ENCODE assay signal across 8 cellular contexts in genomic region chr2:241701405-241702154, GRCh38. TPM values are rescaled to one million over a fixed set of nuclear protein-coding genes. Genes with fewer than 3 reads are reported as not detected.
DNase-seq lines count a peak whose midpoint lies in the region; ATAC-seq, FAIRE-seq and TF ChIP-seq lines count a peak whose summit lies in the region.

TSS of gene ING5 (plus strand) at chr2:241702039. CDS start at chr2:241702066, 27 bp downstream.

- no peaks in the 10 kb centered on the region for H3K9me3 Mint-ChIP-seq in central memory CD8-positive, alpha-beta T cell

- peak within 1 kb of the TSS; percentile 84 to 92 for H3K27ac ChIP-seq in kidney (ENCODE audit: low read depth in 2 of 2, low read length in 2 of 2)

- H3K27ac Mint-ChIP-seq in central memory CD8-positive, alpha-beta T cell (ENCODE audit: low read depth): peak within 1 kb of the TSS; percentile 89

- intact Hi-C loops in kidney (cut with DNase I): no loop called here

- H3K4me1 Mint-ChIP-seq in central memory CD8-positive, alpha-beta T cell: peaks cover 27% of the 10 kb centered on the region

- DNase-seq in AG10803 (ENCODE audit: low read depth) (peak; percentile 92), NCI-H446 treated with DMSO at 0.1 percent for 48 hours (lab: John Stamatoyannopoulos, UW) (peak; percentile 76), kidney (peak; percentile 99)
- peak; percentile 99 for DNase-seq in activated CD4-positive, CD25-positive, alpha-beta regulatory T cell treated with anti-CD3 and anti-CD28 coated beads, Interleukin-2, amount 50 U/mL, for 72 hours
- peak; percentile 91 to 95 for DNase-seq in central memory CD8-positive, alpha-beta T cell (ENCODE audit: low spot score in 2 of 2)
- DNase-seq in stimulated activated CD4-positive, alpha-beta T cell treated with anti-CD3 and anti-CD28 coated beads, Interleukin-15, amount 100 ng/mL, for 1 hour (ENCODE audit: low read depth in 1 of 2, low spot score in 1 of 2): peak; percentile 96 to 99

- peaks cover 26% of the 10 kb centered on the region for H3K36me3 Mint-ChIP-seq in central memory CD8-positive, alpha-beta T cell (ENCODE audit: insufficient read depth)

- H3K9ac ChIP-seq in kidney (ENCODE audit: low read length in 2 of 2): peak within 1 kb of the TSS; percentile 26 to 67

- peaks cover 4 to 7% of the 10 kb centered on the region in 2 donors for H3K4me1 ChIP-seq in kidney (ENCODE audit: control insufficient read depth in 1 of 2, insufficient read depth in 1 of 2, low read depth in 1 of 2, low read length in 2 of 2)

- ATAC-seq in GM19043 (IDR thresholded peaks at IDR 0.05; ENCODE audit: low read depth, unreplicated experiment) (peak; percentile 44), HG03342 (IDR thresholded peaks at IDR 0.05; ENCODE audit: unreplicated experiment) (peak; percentile 50)
- peak; percentile 77 for ATAC-seq in central memory CD8-positive, alpha-beta T cell (replicated peaks; ENCODE audit: extremely low read depth, poor library complexity, severe bottlenecking)

- FAIRE-seq in kidney (lab: Jason Lieb, UNC): no peak

- peaks cover 2 to 5% of the 10 kb centered on the region in 2 donors for H3K36me3 ChIP-seq in kidney (ENCODE audit: control insufficient read depth in 1 of 2, insufficient read depth in 2 of 2, low read length in 2 of 2)

- H3K9me3 ChIP-seq in kidney (ENCODE audit: control insufficient read depth in 1 of 2, low read length in 2 of 2): no peaks in the 10 kb centered on the region

- no peaks in the 10 kb centered on the region for H3K27me3 Mint-ChIP-seq in central memory CD8-positive, alpha-beta T cell

- TF ChIP-seq CTCF in AG10803 (conservative IDR thresholded peaks at IDR 0.05; ENCODE audit: low read length) (no peak), kidney (IDR thresholded peaks at IDR 0.05; ENCODE audit: borderline replicate concordance, extremely low read depth, insufficient read depth) (peak; percentile 43)

- H3K4me3 ChIP-seq in AG10803 (ENCODE audit: low read length): peak within 1 kb of the TSS; percentile 81
- H3K4me3 ChIP-seq in kidney (ENCODE audit: low read length in 2 of 2): peak within 1 kb of the TSS; percentile 59 to 71

- peak within 1 kb of the TSS; percentile 91 for H3K4me3 Mint-ChIP-seq in central memory CD8-positive, alpha-beta T cell

RNA-seq across cellular contexts. Expression of gene ING5, which starts in this region (rescaled TPM):
- total RNA-seq in kidney: 27.3 TPM
- 37.7 TPM for polyA plus RNA-seq in kidney (ENCODE audit: insufficient read depth, low read depth, low replicate concordance)

Comparison
In these comparisons a context has a peak if more than half of its experiments do, and no peak if none do; other contexts are left out.
1. Peak in every context shown above with its lines: DNase-seq, ATAC-seq, H3K4me3 ChIP-seq and H3K27ac ChIP-seq.